In genomic region chr17:10088444-10088843, GRCh38 we compare ENCODE assay signal across 20 cellular contexts.
"Had no signal": no experiment of that assay in that cellular context is flagged by ENCODE, and none has a peak within 500 bp of the region (broad histone marks: within the 10 kb centered on the region; RNA-seq: fewer than 3 reads in every experiment).

No MANE protein-coding gene starts in this region.

- H3K27me3 ChIP-seq: breast epithelium, suprapubic skin had no signal

- H3K27ac ChIP-seq: lower lobe of right lung, parathyroid adenoma, skin epidermis, suprapubic skin had no signal

- H3K9me3 ChIP-seq: suprapubic skin had no signal

- H3K27ac Mint-ChIP-seq: activated naive CD4-positive, alpha-beta T cell treated with anti-CD3 and anti-CD28 coated beads for 36 hours; activated naive CD8-positive, alpha-beta T cell treated with anti-CD3 and anti-CD28 coated beads, Interleukin-2, amount 50 U/mL, for 24 hours; activated T-helper 2 cell treated with anti-CD3 and anti-CD28 coated beads, Interferon-gamma antibody, Interleukin-2, Interleukin-4, amounts not matched to agents 10 μg/mL and 5 μg/mL and 100 μg/mL, durations not matched to agents 14 hours and 24 hours and 36 hours; stimulated activated naive CD8-positive, alpha-beta T cell treated with anti-CD3 and anti-CD28 coated beads, Interleukin-15, Interleukin-2, amounts not matched to agents 100 ng/mL and 50 ng/mL, for 24 hours had no signal

- DNase-seq: activated CD4-positive, alpha-beta T cell treated with anti-CD3 and anti-CD28 coated beads, Interleukin-2, amount 50 U/mL, for 48 hours; activated CD4-positive, CD25-positive, alpha-beta regulatory T cell treated with anti-CD3 and anti-CD28 coated beads, Interleukin-2, amount 50 U/mL, for 72 hours; activated naive CD4-positive, alpha-beta T cell treated with anti-CD3 and anti-CD28 coated beads for 36 hours; activated naive CD8-positive, alpha-beta T cell treated with anti-CD3 and anti-CD28 coated beads, Interleukin-2, amount 50 U/mL, for 24 hours; effector memory CD4-positive, alpha-beta T cell; hippocampal formation; lower lobe of right lung; naive B cell; stimulated activated CD4-positive, alpha-beta T cell treated with anti-CD3 and anti-CD28 coated beads, Interleukin-4, amount 100 ng/mL, for 24 hours; T-helper 1 cell; T1000; trophoblast cell had no signal

- H3K9me3 Mint-ChIP-seq: activated T-helper 2 cell treated with anti-CD3 and anti-CD28 coated beads, Interferon-gamma antibody, Interleukin-2, Interleukin-4, amounts not matched to agents 10 μg/mL and 5 μg/mL and 100 μg/mL, durations not matched to agents 14 hours and 24 hours and 36 hours; dendritic cell treated with granulocyte-macrophage colony-stimulating factor and Interleukin-4, amounts not matched to agents 40 ng/mL and 50 ng/mL, for 4 days had no signal

- H3K4me3 Mint-ChIP-seq: activated naive CD4-positive, alpha-beta T cell treated with anti-CD3 and anti-CD28 coated beads for 36 hours; activated naive CD8-positive, alpha-beta T cell treated with anti-CD3 and anti-CD28 coated beads, Interleukin-2, amount 50 U/mL, for 24 hours; dendritic cell treated with granulocyte-macrophage colony-stimulating factor and Interleukin-4, amounts not matched to agents 40 ng/mL and 50 ng/mL, for 4 days; stimulated activated naive CD8-positive, alpha-beta T cell treated with anti-CD3 and anti-CD28 coated beads, Interleukin-15, Interleukin-2, amounts not matched to agents 100 ng/mL and 50 ng/mL, for 24 hours had no signal

- H3K4me1 ChIP-seq: breast epithelium, parathyroid adenoma had no signal

- ATAC-seq: activated naive CD8-positive, alpha-beta T cell treated with anti-CD3 and anti-CD28 coated beads, Interleukin-2, amount 50 U/mL, for 24 hours; lower lobe of right lung; SK-N-SH treated with all-trans-retinoic acid at 6 μM for 48 hours had no signal

- H3K4me3 ChIP-seq: breast epithelium, lower lobe of right lung, skin epidermis, suprapubic skin had no signal

- H3K36me3 ChIP-seq: breast epithelium, lower lobe of right lung, suprapubic skin had no signal
